In genomic region chr1:6832789-6833188, GRCh38 we compare ENCODE assay signal across 14 cellular contexts. TPM values are rescaled to one million over a fixed set of nuclear protein-coding genes. Genes with fewer than 3 reads are reported as not detected.
DNase-seq lines count a peak whose midpoint lies in the region; ATAC-seq, FAIRE-seq and TF ChIP-seq lines count a peak whose summit lies in the region.
"Had no signal": no experiment of that assay in that cellular context is flagged by ENCODE, and none has a peak within 500 bp of the region (broad histone marks: within the 10 kb centered on the region; RNA-seq: fewer than 3 reads in every experiment).

No MANE protein-coding gene starts in this region.

- peaks cover 12% of the 10 kb centered on the region for H3K36me3 Mint-ChIP-seq in osteocyte (ENCODE audit: unreplicated experiment)

- H3K9me3 Mint-ChIP-seq in osteocyte (ENCODE audit: unreplicated experiment): no peaks in the 10 kb centered on the region

- H3K4me3 Mint-ChIP-seq in osteocyte (ENCODE audit: unreplicated experiment): no peak overlapping the region
- H3K4me3 Mint-ChIP-seq: activated naive CD8-positive, alpha-beta T cell had no signal

- FAIRE-seq in G401.6 (lab: Jason Lieb, UNC): peak; percentile 17

- peaks cover 20% of the 10 kb centered on the region for H3K4me1 Mint-ChIP-seq in osteocyte (ENCODE audit: unreplicated experiment)

- no peak for ATAC-seq in GM21528 (IDR thresholded peaks at IDR 0.05; ENCODE audit: low FRiP score, unreplicated experiment)
- ATAC-seq in GM19455 (IDR thresholded peaks at IDR 0.05; ENCODE audit: unreplicated experiment): no peak

- H3K27ac Mint-ChIP-seq in osteocyte (ENCODE audit: unreplicated experiment): peak overlapping the region; percentile 53
- H3K27ac Mint-ChIP-seq: activated naive CD8-positive, alpha-beta T cell had no signal

- TF ChIP-seq CTCF in osteocyte (IDR thresholded peaks at IDR 0.05): no peak

- no peaks in the 10 kb centered on the region for H3K27me3 Mint-ChIP-seq in osteocyte (ENCODE audit: unreplicated experiment)
- H3K27me3 Mint-ChIP-seq: activated naive CD8-positive, alpha-beta T cell had no signal

- DNase-seq in NCI-H187 (lab: John Stamatoyannopoulos, UW): peak; percentile 71 to 79
- DNase-seq in SHP77 (lab: John Stamatoyannopoulos, UW): peak; percentile 36 to 42
- DNase-seq in osteocyte (ENCODE audit: extremely low spot score, unreplicated experiment): no peak
- no peak for DNase-seq in dedifferentiated amniotic fluid mesenchymal stem cell (ENCODE audit: extremely low spot score)
- DNase-seq in superior temporal gyrus (ENCODE audit: extremely low spot score): no peak
- DNase-seq: activated CD4-positive, alpha-beta T cell treated with anti-CD3 and anti-CD28 coated beads for 1 hour; DMS 273 treated with DMSO at 0.1 percent for 48 hours; foreskin fibroblast; ovary; stomach had no signal

RNA-seq across cellular contexts. Expression of gene CAMTA1, which starts 47.5 kb away (rescaled TPM):
- total RNA-seq in osteocyte: 68.1 and 81.6 TPM in 2 replicates

Comparison
In these comparisons a context has a peak if more than half of its experiments do, and no peak if none do; other contexts are left out.
1. DNase-seq: peak in NCI-H187 (2 of 2) and SHP77 (2 of 2); none in osteocyte (single experiment), dedifferentiated amniotic fluid mesenchymal stem cell (single experiment) and superior temporal gyrus (single experiment).